In the genomic region with DNA sequence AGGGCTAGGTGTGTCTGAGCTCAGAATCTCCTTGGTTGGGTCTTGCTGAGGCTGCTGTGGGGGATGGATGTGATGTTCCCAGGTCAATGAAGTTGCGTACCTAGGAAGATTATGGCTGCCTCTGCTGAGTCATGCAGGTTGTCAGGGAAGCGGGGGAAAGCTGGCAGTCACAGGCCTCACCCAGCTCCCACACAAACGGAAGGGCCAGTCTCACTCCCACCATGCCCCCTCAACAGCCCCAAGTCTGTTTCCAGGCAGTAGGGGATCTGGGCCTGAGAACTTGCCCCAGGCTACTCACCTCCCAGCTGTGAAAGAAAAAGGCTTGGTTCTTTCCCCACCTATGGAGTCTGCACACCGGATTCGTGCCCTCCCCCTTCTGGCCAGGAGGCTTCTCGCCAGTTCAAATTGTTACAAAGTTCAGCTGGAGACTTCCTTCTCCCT, we compare ENCODE assay signal across 22 cellular contexts.
A peak's percentile ranks its signal among the peaks of the same experiment; 100 is the strongest.
DNase-seq lines count a peak whose midpoint lies in the region; TF ChIP-seq lines count a peak whose summit lies in the region.
"Had no signal": no experiment of that assay in that cellular context is flagged by ENCODE, and none has a peak within 500 bp of the region (broad histone marks: within the 10 kb centered on the region; RNA-seq: fewer than 3 reads in every experiment).

No MANE protein-coding gene starts in this region.

- peak overlapping the region; percentile 9 for H3K9ac ChIP-seq in NT2/D1 (ENCODE audit: insufficient read length, low read depth)
- H3K9ac ChIP-seq: SK-N-SH had no signal

- no peak overlapping the region for H3K27ac ChIP-seq in left ventricle myocardium inferior (replicated peaks)
- H3K27ac ChIP-seq: C4-2B, gastrocnemius medialis, ovary, spleen, upper lobe of left lung had no signal

- H3K4me1 ChIP-seq in NT2/D1 (ENCODE audit: insufficient read depth, insufficient read length) (peaks cover 3% of the 10 kb centered on the region), left ventricle myocardium inferior (no peaks in the 10 kb centered on the region)
- H3K4me1 ChIP-seq: gastrocnemius medialis had no signal

- no peaks in the 10 kb centered on the region for H3K9me3 ChIP-seq in NT2/D1 (ENCODE audit: insufficient read depth, low read length)
- H3K9me3 ChIP-seq in left ventricle myocardium inferior (replicated peaks): no peaks in the 10 kb centered on the region
- H3K9me3 ChIP-seq: gastrocnemius medialis, MG63, ovary, SK-N-SH, spleen, upper lobe of left lung had no signal

- no peaks in the 10 kb centered on the region for H3K27me3 ChIP-seq in NT2/D1 (ENCODE audit: insufficient read depth, insufficient read length)
- no peaks in the 10 kb centered on the region for H3K27me3 ChIP-seq in left ventricle myocardium inferior (ENCODE audit: low read depth)
- H3K27me3 ChIP-seq: gastrocnemius medialis, MG63, ovary, spleen, upper lobe of left lung had no signal

- no peak for TF ChIP-seq CTCF in left ventricle myocardium inferior (IDR thresholded peaks at IDR 0.05; ENCODE audit: borderline replicate concordance)

- H3K36me3 ChIP-seq in NT2/D1 (ENCODE audit: insufficient read depth, insufficient read length, low read length) (no peaks in the 10 kb centered on the region), left ventricle myocardium inferior (no peaks in the 10 kb centered on the region)
- H3K36me3 ChIP-seq: gastrocnemius medialis, MG63, ovary, upper lobe of left lung had no signal

- no peak overlapping the region for H3K4me3 ChIP-seq in NT2/D1 (ENCODE audit: insufficient read length, low read depth)
- no peak overlapping the region for H3K4me3 ChIP-seq in left ventricle myocardium inferior
- H3K4me3 ChIP-seq: gastrocnemius medialis, MG63, ovary, spleen, upper lobe of left lung had no signal

- intact Hi-C loops in left ventricle myocardium inferior (cut with micrococcal nuclease): no loop called here

- DNase-seq in H4 (ENCODE audit: low spot score): peak; percentile 2
- peak; percentile 8 for DNase-seq in NT2/D1 (ENCODE audit: low read depth, low spot score)
- DNase-seq in islet precursor cell: peak; percentile 68
- peak; percentile 15 for DNase-seq in smooth muscle cell of the brain vasculature (ENCODE audit: low read depth, low spot score)
- no peak for DNase-seq in DMS153 treated with DMSO at 0.1 percent for 48 hours (lab: John Stamatoyannopoulos, UW; ENCODE audit: unreplicated experiment)
- no peak for DNase-seq in NK-92 treated with Interleukin-12 subunit alpha and Interleukin-12 subunit beta, amount 100 ng/mL, for 24 hours (lab: John Stamatoyannopoulos, UW)
- DNase-seq in left ventricle myocardium inferior: no peak
- DNase-seq: activated CD4-positive, alpha-beta T cell treated with anti-CD3 and anti-CD28 coated beads for 1 hour; activated CD8-positive, alpha-beta memory T cell treated with anti-CD3 and anti-CD28 coated beads for 24 hours; activated effector memory CD4-positive, alpha-beta T cell treated with Interleukin-2 at 50 U/mL for 16 hours; aorta; gastrocnemius medialis; hippocampal formation; KBM-7; MG63; NCI-H446; OCI-M1; ovary; SK-N-SH; spleen; upper lobe of left lung had no signal

Comparison
In these comparisons a context has a peak if more than half of its experiments do, and no peak if none do; other contexts are left out.
1. DNase-seq: peak in H4 (single experiment), NT2/D1 (single experiment), islet precursor cell (single experiment) and smooth muscle cell of the brain vasculature (single experiment); none in DMS153 treated with DMSO at 0.1 percent for 48 hours (single experiment), NK-92 treated with Interleukin-12 subunit alpha and Interleukin-12 subunit beta, amount 100 ng/mL, for 24 hours (single experiment) and left ventricle myocardium inferior (single experiment).